18 cellular contexts compared by ENCODE assay signal in genomic region chr21:33189845-33190244, GRCh38.
"Had no signal": no experiment of that assay in that cellular context is flagged by ENCODE, and none has a peak within 500 bp of the region (broad histone marks: within the 10 kb centered on the region; RNA-seq: fewer than 3 reads in every experiment).

No MANE protein-coding gene starts in this region.

- H3K9me3 ChIP-seq: adrenal gland, gastroesophageal sphincter, left lung, mucosa of descending colon, tibial artery, uterus had no signal

- H3K36me3 ChIP-seq: adrenal gland, cardiac muscle cell, gastroesophageal sphincter, left lung, tibial artery, uterus had no signal

- H3K27me3 ChIP-seq: cardiac muscle cell, dorsolateral prefrontal cortex had no signal

- DNase-seq: activated CD4-positive, alpha-beta T cell treated with anti-CD3 and anti-CD28 coated beads for 4 hours; activated CD8-positive, alpha-beta memory T cell treated with anti-CD3 and anti-CD28 coated beads, Interleukin-2, amount 50 U/mL, for 4 hours; activated CD8-positive, alpha-beta T cell treated with anti-CD3 and anti-CD28 coated beads, Interleukin-2, amount 10 ng/mL, durations not matched to agents 7 days and 5 days; activated naive CD4-positive, alpha-beta T cell treated with anti-CD3 and anti-CD28 coated beads, Interleukin-2, amount 50 U/mL, for 16 hours; adrenal gland; dorsolateral prefrontal cortex; left lung; mucosa of descending colon; natural killer cell; small intestine; stimulated activated CD4-positive, alpha-beta T cell treated with anti-CD3 and anti-CD28 coated beads, Interleukin-4, amount 100 ng/mL, for 24 hours; tibial artery; uterus had no signal

- FAIRE-seq: endometrium, small intestine, TTC549 had no signal

- H3K27ac ChIP-seq: adrenal gland, cardiac muscle cell, dorsolateral prefrontal cortex, gastroesophageal sphincter, left lung, tibial artery, uterus had no signal

- H3K4me1 ChIP-seq: adrenal gland, gastroesophageal sphincter, left lung, tibial artery, uterus had no signal

- ATAC-seq: activated CD8-positive, alpha-beta T cell treated with anti-CD3 and anti-CD28 coated beads, Interleukin-2, amount 10 ng/mL, durations not matched to agents 7 days and 5 days; gastroesophageal sphincter; mucosa of descending colon; natural killer cell; WTC11 had no signal

- H3K4me3 ChIP-seq: adrenal gland, cardiac muscle cell, dorsolateral prefrontal cortex, gastroesophageal sphincter, left lung, mucosa of descending colon, tibial artery, uterus had no signal
